In the genomic region with DNA sequence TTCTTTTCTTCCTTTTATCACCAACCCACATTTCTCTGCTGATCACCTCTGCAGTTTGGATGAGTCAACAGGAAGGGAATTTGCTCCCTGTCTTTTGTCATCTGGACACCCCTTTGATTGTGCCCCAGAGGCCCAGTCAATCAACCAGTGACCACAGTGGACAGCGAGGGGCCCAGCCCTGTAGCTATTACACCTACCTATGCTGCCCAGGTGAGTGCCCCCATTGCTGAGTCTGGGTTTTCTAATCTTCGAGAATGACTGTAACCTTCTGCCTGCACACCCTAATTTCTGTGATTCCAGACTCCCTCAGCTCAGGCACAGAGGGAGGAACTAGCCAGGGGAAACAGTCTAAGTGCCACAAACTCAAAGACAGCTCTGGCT, we compare ENCODE assay signal across 22 cellular contexts.
"Had no signal": no experiment of that assay in that cellular context is flagged by ENCODE, and none has a peak within 500 bp of the region (broad histone marks: within the 10 kb centered on the region; RNA-seq: fewer than 3 reads in every experiment).

No MANE protein-coding gene starts in this region.

- H3K9ac ChIP-seq: parathyroid adenoma had no signal

- H3K4me1 Mint-ChIP-seq: immature natural killer cell, memory B cell had no signal

- H3K36me3 ChIP-seq: esophagus muscularis mucosa, gastrocnemius medialis, left ventricle myocardium inferior, lower lobe of right lung, thyroid gland, uterus had no signal

- H2AFZ ChIP-seq: parathyroid adenoma had no signal

- H3K4me3 ChIP-seq: esophagus muscularis mucosa, gastrocnemius medialis, left ventricle myocardium inferior, lower lobe of right lung, psoas muscle, skin epidermis, thyroid gland, uterus had no signal

- H3K27ac Mint-ChIP-seq: immature natural killer cell; memory B cell; natural killer cell treated with Interleukin-12 subunit alpha and Interleukin-12 subunit beta and Interleukin-15 and Interleukin-18, amount 100 ng/mL, for 72 hours; type B pancreatic cell had no signal

- DNase-seq: effector memory CD4-positive, alpha-beta T cell; gastrocnemius medialis; immature natural killer cell; kidney; left cardiac atrium; left ventricle myocardium inferior; lower lobe of right lung; midbrain; psoas muscle; retina; stimulated activated CD4-positive, alpha-beta T cell treated with anti-CD3 and anti-CD28 coated beads, Interleukin-2, amount 100 ng/mL, for 24 hours; stimulated activated naive CD4-positive, alpha-beta T cell treated with Interleukin-2 at 50 U/mL for 16 hours; thyroid gland; uterus had no signal

- H3K27me3 ChIP-seq: gastrocnemius medialis, thyroid gland, uterus had no signal

- H3K36me3 Mint-ChIP-seq: immature natural killer cell; memory B cell; natural killer cell treated with Interleukin-12 subunit alpha and Interleukin-12 subunit beta and Interleukin-15 and Interleukin-18, amount 100 ng/mL, for 72 hours; type B pancreatic cell had no signal

- H3K9me3 Mint-ChIP-seq: natural killer cell treated with Interleukin-12 subunit alpha and Interleukin-12 subunit beta and Interleukin-15 and Interleukin-18, amount 100 ng/mL, for 72 hours had no signal

- H3K4me1 ChIP-seq: esophagus muscularis mucosa, gastrocnemius medialis, left ventricle myocardium inferior, lower lobe of right lung, parathyroid adenoma, psoas muscle, uterus had no signal

- H3K79me2 ChIP-seq: parathyroid adenoma had no signal

- H3K9me3 ChIP-seq: esophagus muscularis mucosa, gastrocnemius medialis, left ventricle myocardium inferior, lower lobe of right lung, psoas muscle, thyroid gland, uterus had no signal

- ATAC-seq: gastrocnemius medialis; left cardiac atrium; lower lobe of right lung; natural killer cell treated with Interleukin-12 subunit alpha and Interleukin-12 subunit beta and Interleukin-15 and Interleukin-18, amount 100 ng/mL, for 72 hours; psoas muscle; sciatic nerve had no signal

- H3K4me3 Mint-ChIP-seq: immature natural killer cell; memory B cell; natural killer cell treated with Interleukin-12 subunit alpha and Interleukin-12 subunit beta and Interleukin-15 and Interleukin-18, amount 100 ng/mL, for 72 hours; type B pancreatic cell had no signal

- H3K27ac ChIP-seq: epithelial cell of prostate, esophagus muscularis mucosa, gastrocnemius medialis, left ventricle myocardium inferior, lower lobe of right lung, parathyroid adenoma, psoas muscle, skin epidermis, thyroid gland, uterus had no signal
